9 cellular contexts compared by ENCODE assay signal in genomic region chr13:99376132-99376531, GRCh38.
A peak's percentile ranks its signal among the peaks of the same experiment; 100 is the strongest.
DNase-seq lines count a peak whose midpoint lies in the region; ATAC-seq, FAIRE-seq and TF ChIP-seq lines count a peak whose summit lies in the region.
"Had no signal": no experiment of that assay in that cellular context is flagged by ENCODE, and none has a peak within 500 bp of the region (broad histone marks: within the 10 kb centered on the region; RNA-seq: fewer than 3 reads in every experiment).

No MANE protein-coding gene starts in this region.

- H3K9me3 Mint-ChIP-seq in CD14-positive monocyte: no peaks in the 10 kb centered on the region

- DNase-seq in CD14-positive monocyte (ENCODE audit: low spot score) (peak; percentile 89), HCEC 1CT (no peak), NCI-H1105 (lab: John Stamatoyannopoulos, UW) (no peak), small intestine (no peak)

- H3K27ac Mint-ChIP-seq in CD14-positive monocyte: peak overlapping the region; percentile 83 to 97 (median 95)

- TF ChIP-seq EP300 in gastroesophageal sphincter (IDR thresholded peaks at IDR 0.05): no peak

- no peak for FAIRE-seq in small intestine (lab: Jason Lieb, UNC)

- H3K36me3 Mint-ChIP-seq in CD14-positive monocyte: peaks cover 62 to 69% of the 10 kb centered on the region in 2 donors

- intact Hi-C loops in CD14-positive monocyte (cut with micrococcal nuclease): loop anchor here (5.0 to 10.0 kb wide), 3 partner anchors 51 to 91 kb away; no protein-coding TSS in a partner anchor

- no peak for TF ChIP-seq POLR2A in gastroesophageal sphincter (IDR thresholded peaks at IDR 0.05)

- ATAC-seq in GM19328 (IDR thresholded peaks at IDR 0.05; ENCODE audit: unreplicated experiment) (peak; percentile 54), HG03139 (IDR thresholded peaks at IDR 0.05; ENCODE audit: unreplicated experiment) (peak; percentile 56), gastroesophageal sphincter (peak; percentile 34), HG02571 (IDR thresholded peaks at IDR 0.05; ENCODE audit: unreplicated experiment) (no peak)

- H3K27me3 ChIP-seq in gastroesophageal sphincter (no peaks in the 10 kb centered on the region), small intestine (ENCODE audit: control insufficient read depth in 2 of 2, insufficient read depth in 2 of 2, low read length in 2 of 2) (no peaks in the 10 kb centered on the region)

- H3K9me3 ChIP-seq in gastroesophageal sphincter (no peaks in the 10 kb centered on the region), small intestine (ENCODE audit: control insufficient read depth, low read depth) (no peaks in the 10 kb centered on the region)

- 88 to 100% methylated on average over 1 of the region's 6 CpGs for WGBS in gastroesophageal sphincter (ENCODE audit: low coverage in 1 of 2), 2 donors
- 85 to 96% (median 88%) methylated on average over 6 of the region's 6 CpGs for WGBS in small intestine, 3 donors

- TF ChIP-seq CTCF in CD14-positive monocyte (IDR thresholded peaks at IDR 0.05) (no peak), gastroesophageal sphincter (IDR thresholded peaks at IDR 0.05) (no peak)

- no peaks in the 10 kb centered on the region for H3K4me1 ChIP-seq in gastroesophageal sphincter
- no peaks in the 10 kb centered on the region for H3K4me1 ChIP-seq in small intestine (ENCODE audit: control insufficient read depth in 2 of 2, insufficient read depth in 1 of 2, low read depth in 1 of 2, low read length in 1 of 2)

- H3K36me3 ChIP-seq in gastroesophageal sphincter: peaks cover 0 to 73% of the 10 kb centered on the region in 2 donors
- peaks cover 0 to 5% of the 10 kb centered on the region in 2 donors for H3K36me3 ChIP-seq in small intestine (ENCODE audit: control insufficient read depth in 2 of 2, insufficient read depth in 2 of 2, low read length in 2 of 2)

- H3K27ac ChIP-seq in gastroesophageal sphincter (no peak overlapping the region), small intestine (ENCODE audit: low read depth in 1 of 2, low read length in 1 of 2) (peak overlapping the region in 1 of 2 donors; percentile 74)
- H3K27ac ChIP-seq: KMS-11 had no signal

- H3K27me3 Mint-ChIP-seq in CD14-positive monocyte (ENCODE audit: low read depth in 3 of 3): peaks cover 0 to 1% (median 0%) of the 10 kb centered on the region in 3 donors

- H3K4me1 Mint-ChIP-seq in CD14-positive monocyte: peaks cover 66% of the 10 kb centered on the region

- H3K4me3 Mint-ChIP-seq in CD14-positive monocyte: peak overlapping the region in 1 of 2 donors; percentile 50

- no peak overlapping the region for H3K4me3 ChIP-seq in gastroesophageal sphincter
- no peak overlapping the region for H3K4me3 ChIP-seq in small intestine (ENCODE audit: low read depth in 1 of 2, low read length in 2 of 2)
